In genomic region chr21:34915364-34915834, GRCh38 we compare ENCODE assay signal across 20 cellular contexts.
A peak's percentile ranks its signal among the peaks of the same experiment; 100 is the strongest.
DNase-seq lines count a peak whose midpoint lies in the region; ATAC-seq and TF ChIP-seq lines count a peak whose summit lies in the region.
"Had no signal": no experiment of that assay in that cellular context is flagged by ENCODE, and none has a peak within 500 bp of the region (broad histone marks: within the 10 kb centered on the region; RNA-seq: fewer than 3 reads in every experiment).

No MANE protein-coding gene starts in this region.

- H3K27ac ChIP-seq in SJSA1: peak overlapping the region; percentile 89
- H3K27ac ChIP-seq in fibroblast of lung (ENCODE audit: insufficient read depth, low read length): no peak overlapping the region
- peak overlapping the region; percentile 29 for H3K27ac ChIP-seq in osteoblast (ENCODE audit: low read depth, low read length)
- H3K27ac ChIP-seq in upper lobe of right lung: no peak overlapping the region
- H3K27ac ChIP-seq: psoas muscle had no signal

- H3K79me2 ChIP-seq in fibroblast of lung (ENCODE audit: control insufficient read depth, insufficient read depth, low read length) (no peaks in the 10 kb centered on the region), osteoblast (ENCODE audit: insufficient read depth, low read length) (no peaks in the 10 kb centered on the region)

- H3K9me3 ChIP-seq in SJSA1 (replicated peaks) (no peaks in the 10 kb centered on the region), fibroblast of lung (ENCODE audit: control insufficient read depth, insufficient read depth, low read depth, low read length) (no peaks in the 10 kb centered on the region), osteoblast (ENCODE audit: low read depth, low read length) (no peaks in the 10 kb centered on the region), upper lobe of right lung (no peaks in the 10 kb centered on the region)
- H3K9me3 ChIP-seq: psoas muscle had no signal

- H4K20me1 ChIP-seq in fibroblast of lung (ENCODE audit: control insufficient read depth, extremely low read depth, insufficient read depth, low read length) (no peaks in the 10 kb centered on the region), osteoblast (ENCODE audit: insufficient read depth, low read length) (peaks cover 9% of the 10 kb centered on the region)

- H3K4me3 ChIP-seq in SJSA1 (no peak overlapping the region), fibroblast of lung (replicated peaks in 1 of 4; ENCODE audit: control extremely low read depth in 1 of 4, insufficient read depth in 1 of 4, low read depth in 3 of 4, low read length in 4 of 4) (no peak overlapping the region), osteoblast (ENCODE audit: insufficient read depth, low read length) (no peak overlapping the region), upper lobe of right lung (no peak overlapping the region)
- H3K4me3 ChIP-seq: psoas muscle had no signal

- intact Hi-C loops in upper lobe of right lung (cut with DNase I): no loop called here

- H3K4me2 ChIP-seq in fibroblast of lung (ENCODE audit: extremely low read depth, insufficient read depth, low read length) (peak overlapping the region; percentile 21), osteoblast (ENCODE audit: insufficient read depth, low read length) (peak overlapping the region; percentile 21)

- DNase-seq in ELR (ENCODE audit: low read depth) (peak; percentile 81), SJSA1 (ENCODE audit: low read depth in 1 of 2, low spot score in 2 of 2) (peak in 1 of 2 experiments; percentile 90), fibroblast of lung (ENCODE audit: low read depth in 2 of 2) (peak; percentile 58 to 78), osteoblast (ENCODE audit: insufficient read length, low spot score, missing footprints) (no peak), upper lobe of right lung (no peak)
- no peak for DNase-seq in stimulated activated naive CD8-positive, alpha-beta T cell treated with anti-CD3 and anti-CD28 coated beads, Interleukin-15, Interleukin-2, amounts not matched to agents 100 U/mL and 50 U/mL, for 24 hours
- DNase-seq: activated CD4-positive, CD25-positive, alpha-beta regulatory T cell treated with anti-CD3 and anti-CD28 coated beads, Interleukin-2, amount 50 U/mL, for 72 hours; activated naive CD8-positive, alpha-beta T cell treated with anti-CD3 and anti-CD28 coated beads, Interleukin-2, amount 10 ng/mL, durations not matched to agents 7 days and 5 days; activated T-cell treated with anti-CD3 and anti-CD28 coated beads for 4 hours; CD8-positive, alpha-beta T cell; cerebellar nuclear complex; GF-D8; natural killer cell; NCI-H2081 treated with DMSO at 0.1 percent for 48 hours; NCI-H69; psoas muscle; stimulated activated CD4-positive, alpha-beta T cell treated with anti-CD3 and anti-CD28 coated beads, Interleukin-15, amount 100 ng/mL, for 24 hours; T-helper 2 cell had no signal

- TF ChIP-seq CTCF in fibroblast of lung (conservative IDR thresholded peaks at IDR 0.05 in 1 of 2, IDR thresholded peaks at IDR 0.05 in 1 of 2; ENCODE audit: low read depth in 1 of 2, low read length in 2 of 2): no peak
- no peak for TF ChIP-seq CTCF in osteoblast (IDR thresholded peaks at IDR 0.05; ENCODE audit: extremely low read depth, low read depth, low read length)
- no peak for TF ChIP-seq CTCF in upper lobe of right lung (IDR thresholded peaks at IDR 0.05)

- H3K27me3 ChIP-seq in SJSA1 (replicated peaks) (no peaks in the 10 kb centered on the region), fibroblast of lung (ENCODE audit: control insufficient read depth, insufficient read depth, low read length) (no peaks in the 10 kb centered on the region), osteoblast (ENCODE audit: insufficient read depth, low read length) (no peaks in the 10 kb centered on the region), upper lobe of right lung (no peaks in the 10 kb centered on the region)

- H2AFZ ChIP-seq in fibroblast of lung (ENCODE audit: low read length): no peak overlapping the region
- no peak overlapping the region for H2AFZ ChIP-seq in osteoblast (ENCODE audit: low read length)

- H3K36me3 ChIP-seq in SJSA1 (no peaks in the 10 kb centered on the region), fibroblast of lung (ENCODE audit: control insufficient read depth, insufficient read depth, low read length) (no peaks in the 10 kb centered on the region), osteoblast (ENCODE audit: insufficient read depth, low read length) (no peaks in the 10 kb centered on the region), upper lobe of right lung (no peaks in the 10 kb centered on the region)

- ATAC-seq in upper lobe of right lung (no peak), GM18519 (IDR thresholded peaks at IDR 0.05; ENCODE audit: low FRiP score, unreplicated experiment) (no peak)
- no peak for ATAC-seq in stimulated activated naive CD8-positive, alpha-beta T cell treated with anti-CD3 and anti-CD28 coated beads, Interleukin-15, Interleukin-2, amounts not matched to agents 100 U/mL and 50 U/mL, for 24 hours
- ATAC-seq: CD8-positive, alpha-beta T cell; natural killer cell; Panc1; psoas muscle had no signal

- H3K4me1 ChIP-seq in SJSA1 (replicated peaks) (peaks cover 52% of the 10 kb centered on the region), fibroblast of lung (ENCODE audit: control insufficient read depth, extremely low read depth, insufficient read depth, low read length) (peaks cover 29% of the 10 kb centered on the region), osteoblast (ENCODE audit: insufficient read depth, low read length) (peaks cover 29% of the 10 kb centered on the region), upper lobe of right lung (peaks cover 6% of the 10 kb centered on the region)
- H3K4me1 ChIP-seq: psoas muscle had no signal

- H3K9ac ChIP-seq in fibroblast of lung (ENCODE audit: insufficient read depth, low read length): no peak overlapping the region

Comparison
In these comparisons a context has a peak if more than half of its experiments do, and no peak if none do; other contexts are left out.
1. DNase-seq: peak in ELR (single experiment) and fibroblast of lung (2 of 2); none in osteoblast (single experiment), upper lobe of right lung (single experiment) and stimulated activated naive CD8-positive, alpha-beta T cell treated with anti-CD3 and anti-CD28 coated beads, Interleukin-15, Interleukin-2, amounts not matched to agents 100 U/mL and 50 U/mL, for 24 hours (single experiment).
2. H3K27ac ChIP-seq: peak in SJSA1 (single experiment) and osteoblast (single experiment); none in fibroblast of lung (single experiment) and upper lobe of right lung (single experiment).